In genomic region chr2:171600126-171600525, GRCh38 we compare ENCODE assay signal across 28 cellular contexts.
"Had no signal": no experiment of that assay in that cellular context is flagged by ENCODE, and none has a peak within 500 bp of the region (broad histone marks: within the 10 kb centered on the region; RNA-seq: fewer than 3 reads in every experiment).

No MANE protein-coding gene starts in this region.

- DNase-seq: activated CD4-positive, alpha-beta memory T cell treated with anti-CD3 and anti-CD28 coated beads for 36 hours; activated CD4-positive, alpha-beta T cell treated with anti-CD3 and anti-CD28 coated beads for 36 hours; activated CD4-positive, alpha-beta T cell treated with anti-CD3 and anti-CD28 coated beads, Interleukin-2, amount 10 ng/mL, durations not matched to agents 24 days and 14 days; activated CD4-positive, CD25-positive, alpha-beta regulatory T cell; activated CD4-positive, CD25-positive, alpha-beta regulatory T cell treated with anti-CD3 and anti-CD28 coated beads, Interleukin-2, amount 50 U/mL, for 72 hours; activated CD8-positive, alpha-beta memory T cell treated with anti-CD3 and anti-CD28 coated beads, Interleukin-2, amount 10 ng/mL, durations not matched to agents 7 days and 5 days; activated CD8-positive, alpha-beta memory T cell treated with anti-CD3 and anti-CD28 coated beads, Interleukin-2, amount 50 U/mL, for 4 hours; activated CD8-positive, alpha-beta T cell treated with anti-CD3 and anti-CD28 coated beads, Interleukin-2, amount 10 ng/mL, durations not matched to agents 7 days and 5 days; activated effector memory CD4-positive, alpha-beta T cell treated with anti-CD3 and anti-CD28 coated beads, Interleukin-2, amount 50 U/mL, for 16 hours; activated naive CD4-positive, alpha-beta T cell treated with anti-CD3 and anti-CD28 coated beads for 36 hours; activated naive CD8-positive, alpha-beta T cell treated with anti-CD3 and anti-CD28 coated beads for 36 hours; activated naive CD8-positive, alpha-beta T cell treated with anti-CD3 and anti-CD28 coated beads, Interleukin-2, amount 50 U/mL, for 24 hours; activated T-cell treated with anti-CD3 and anti-CD28 coated beads, Interleukin-2, amount 50 U/mL, for 1 hour; activated T-cell treated with anti-CD3 and anti-CD28 coated beads, Interleukin-2, amount 50 U/mL, for 48 hours; adrenal gland; amygdala; aorta; body of pancreas; dorsolateral prefrontal cortex; effector memory CD4-positive, alpha-beta T cell; endodermal cell; erythroblast; foreskin fibroblast; gastrocnemius medialis; glutamatergic neuron; heart left ventricle; T-helper 2 cell had no signal

- H3K4me1 ChIP-seq: body of pancreas, gastrocnemius medialis had no signal

- H3K9me3 ChIP-seq: adrenal gland, body of pancreas, gastrocnemius medialis, heart left ventricle had no signal

- H3K36me3 ChIP-seq: adrenal gland, gastrocnemius medialis, heart left ventricle had no signal

- H3K27me3 ChIP-seq: adrenal gland, body of pancreas, gastrocnemius medialis had no signal

- ATAC-seq: activated CD4-positive, alpha-beta T cell treated with anti-CD3 and anti-CD28 coated beads for 36 hours; activated CD8-positive, alpha-beta memory T cell treated with anti-CD3 and anti-CD28 coated beads, Interleukin-2, amount 10 ng/mL, durations not matched to agents 7 days and 5 days; activated CD8-positive, alpha-beta T cell treated with anti-CD3 and anti-CD28 coated beads, Interleukin-2, amount 10 ng/mL, durations not matched to agents 7 days and 5 days; activated naive CD8-positive, alpha-beta T cell treated with anti-CD3 and anti-CD28 coated beads, Interleukin-2, amount 50 U/mL, for 24 hours; body of pancreas; gastrocnemius medialis; heart left ventricle had no signal

- H3K4me3 ChIP-seq: adrenal gland, body of pancreas, coronary artery, dorsolateral prefrontal cortex, gastrocnemius medialis, heart left ventricle had no signal

- H3K27ac ChIP-seq: adrenal gland, body of pancreas, coronary artery, dorsolateral prefrontal cortex, gastrocnemius medialis, heart left ventricle had no signal
